ENCODE assay signal across 19 cellular contexts in the genomic region with DNA sequence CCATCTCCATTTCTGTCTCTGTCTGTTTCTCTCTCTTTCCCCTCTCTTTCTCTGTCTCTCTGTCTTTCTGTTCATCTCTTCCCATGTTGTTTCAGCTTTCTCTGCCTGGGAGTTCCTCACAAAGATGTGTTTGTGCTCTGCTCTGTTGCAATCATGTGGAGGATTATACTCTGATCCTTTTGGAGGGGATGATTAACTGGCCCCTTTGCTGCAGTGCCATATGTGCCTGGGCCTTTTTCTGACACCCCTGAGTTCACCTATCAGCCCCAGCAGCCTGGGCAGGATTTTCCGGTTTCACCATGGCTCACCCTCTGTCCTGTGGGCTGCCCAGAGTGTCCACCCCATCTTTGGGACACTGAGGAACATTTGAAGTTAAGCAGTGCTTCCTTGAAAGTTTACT. TPM values are rescaled to one million over a fixed set of nuclear protein-coding genes. Genes with fewer than 3 reads are reported as not detected.
DNase-seq lines count a peak whose midpoint lies in the region; ATAC-seq and TF ChIP-seq lines count a peak whose summit lies in the region.
"Had no signal": no experiment of that assay in that cellular context is flagged by ENCODE, and none has a peak within 500 bp of the region (broad histone marks: within the 10 kb centered on the region; RNA-seq: fewer than 3 reads in every experiment).

No MANE protein-coding gene starts in this region.

- no peaks in the 10 kb centered on the region for H3K36me3 ChIP-seq in parathyroid adenoma (ENCODE audit: control insufficient read depth, insufficient read depth, low read length)
- H3K36me3 ChIP-seq: BLaER1 treated with 17β-estradiol and CSF1 and Interleukin-3, amounts not matched to agents 10 nM and 100 nM had no signal

- CTCF ChIA-PET in RWPE1 (lab: Yijun Ruan, JAX): interaction anchor here (0.6 to 0.7 kb wide), 4 partner anchors 58 to 312 kb away, joined by 3 to 4 read pairs (median 4); no protein-coding TSS in a partner anchor

- POLR2A ChIA-PET in RWPE1 (lab: Yijun Ruan, JAX; ENCODE audit: low non-redundant PET): interaction anchor here (0.7 kb wide), 1 partner anchor 86 kb away, joined by 6 read pairs; no protein-coding TSS in a partner anchor

- H3K4me2 ChIP-seq in parathyroid adenoma (ENCODE audit: low read length): no peak overlapping the region
- H3K4me2 ChIP-seq: BLaER1 treated with 17β-estradiol and CSF1 and Interleukin-3, amounts not matched to agents 10 nM and 100 nM had no signal

- no peaks in the 10 kb centered on the region for H3K79me2 ChIP-seq in parathyroid adenoma

- no peaks in the 10 kb centered on the region for H3K9me3 ChIP-seq in parathyroid adenoma (ENCODE audit: control insufficient read depth, low read length)
- H3K9me3 ChIP-seq: BLaER1 treated with 17β-estradiol and CSF1 and Interleukin-3, amounts not matched to agents 10 nM and 100 nM had no signal

- no peak overlapping the region for H3K4me3 ChIP-seq in parathyroid adenoma (ENCODE audit: low read depth, low read length)
- H3K4me3 ChIP-seq: BLaER1 treated with 17β-estradiol and CSF1 and Interleukin-3, amounts not matched to agents 10 nM and 100 nM had no signal

- peaks cover 6% of the 10 kb centered on the region for H3K4me1 ChIP-seq in parathyroid adenoma

- H3K27ac ChIP-seq in RWPE1 (peak overlapping the region; percentile 5; the same call in 1 of the 2 replicates), parathyroid adenoma (peak overlapping the region; percentile 88)
- H3K27ac ChIP-seq: BLaER1 treated with 17β-estradiol and CSF1 and Interleukin-3, amounts not matched to agents 10 nM and 100 nM had no signal

- H3K9ac ChIP-seq in parathyroid adenoma: no peak overlapping the region
- H3K9ac ChIP-seq: BLaER1 treated with 17β-estradiol and CSF1 and Interleukin-3, amounts not matched to agents 10 nM and 100 nM had no signal

- H2AFZ ChIP-seq in parathyroid adenoma: no peak overlapping the region

- DNase-seq in NCI-H524 (lab: John Stamatoyannopoulos, UW): peak; percentile 86 to 91
- no peak for DNase-seq in RWPE1 (ENCODE audit: low spot score)
- DNase-seq in nucleus accumbens (lab: John Stamatoyannopoulos, UW): no peak
- DNase-seq in cerebellum (ENCODE audit: low spot score): no peak
- DNase-seq: CD8-positive, alpha-beta T cell; GOT3; Kasumi-1; MM.1S; NCI-H1092; NCI-H2081; NCI-H446 treated with DMSO at 0.1 percent for 48 hours; NCI-H774; RPMI8226 had no signal

- H3K27me3 ChIP-seq in parathyroid adenoma (ENCODE audit: control insufficient read depth, insufficient read depth, low read length): no peaks in the 10 kb centered on the region
- H3K27me3 ChIP-seq: BLaER1 treated with 17β-estradiol and CSF1 and Interleukin-3, amounts not matched to agents 10 nM and 100 nM had no signal

- TF ChIP-seq CTCF in RWPE1 (conservative IDR thresholded peaks at IDR 0.05; ENCODE audit: low read depth) (no peak), parathyroid adenoma (IDR thresholded peaks at IDR 0.05) (no peak)

- peak; percentile 83 for ATAC-seq in esophagus mucosa
- no peak for ATAC-seq in HG03439 (IDR thresholded peaks at IDR 0.05; ENCODE audit: unreplicated experiment)
- ATAC-seq: CD8-positive, alpha-beta T cell; HCT116 had no signal

RNA-seq across cellular contexts. Expression of a gene that starts 9.0 kb away (rescaled TPM):
- total RNA-seq in esophagus mucosa (not detected), cerebellum (1.3 TPM)
- total RNA-seq: A673; CD8-positive, alpha-beta T cell had no signal

RNA-seq across cellular contexts. Expression of a gene that starts 17.4 kb away (rescaled TPM):
- total RNA-seq in esophagus mucosa: 2.7 TPM
- 0.27 TPM for total RNA-seq in cerebellum
- total RNA-seq: A673; CD8-positive, alpha-beta T cell had no signal

Comparison
In these comparisons a context has a peak if more than half of its experiments do, and no peak if none do; other contexts are left out.
1. DNase-seq: peak in NCI-H524 (2 of 2); none in RWPE1 (single experiment), nucleus accumbens (0 of 56) and cerebellum (single experiment).